Comparison of ENCODE assay signal across 1 cellular context in the genomic region with DNA sequence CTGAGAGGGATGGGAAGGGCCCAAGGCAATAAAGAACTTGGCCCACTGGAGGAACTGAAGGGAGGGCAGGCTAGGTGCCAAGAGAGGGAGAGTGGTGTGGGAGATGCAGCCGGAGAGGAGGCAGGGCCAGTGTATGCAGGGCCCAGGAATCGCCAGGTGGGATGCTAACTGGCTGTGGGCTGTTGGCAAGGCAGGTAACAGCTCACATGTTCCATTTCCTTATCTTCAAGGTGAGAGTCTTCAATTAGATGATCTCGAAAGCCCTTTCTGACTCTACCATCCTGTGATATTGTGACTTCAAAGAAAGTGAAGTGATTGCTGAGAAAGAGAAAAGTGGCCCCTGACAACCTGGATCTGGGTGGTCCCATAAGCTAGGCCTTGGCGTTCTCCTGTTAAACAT.
A peak's percentile ranks its signal among the peaks of the same experiment; 100 is the strongest.
TF ChIP-seq lines count a peak whose summit lies in the region.

No MANE protein-coding gene starts in this region.

TF ChIP-seq in GM12878, 131 proteins besides CTCF, POLR2A, EP300 and RAD21:
- TF ChIP-seq HDGF (IDR thresholded peaks at IDR 0.05) (peak; percentile 39; the same call in 1 of the 2 replicates), TCF7 (IDR thresholded peaks at IDR 0.05; ENCODE audit: borderline replicate concordance) (0 out of 2 replicates have a peak, but pooled peaks have one; percentile 19), ZBTB4 (CRISPR knock-in tag; IDR thresholded peaks at IDR 0.05) (no peak)
